Comparison of ENCODE assay signal across 2 cellular contexts in genomic region chr14:62894736-62895135, GRCh38.
TF ChIP-seq lines count a peak whose summit lies in the region.

No MANE protein-coding gene starts in this region.

TF ChIP-seq in SK-N-SH, 30 proteins besides CTCF, POLR2A, EP300 and RAD21 (continued from another document):
- no peak for TF ChIP-seq MEF2A (IDR thresholded peaks at IDR 0.05; ENCODE audit: borderline replicate concordance, low read depth)

TF ChIP-seq in SK-N-SH treated with all-trans-retinoic acid at 6 μM for 48 hours, 23 proteins besides CTCF, POLR2A, EP300 and RAD21 (continued from another document):
- TF ChIP-seq TSHZ2 (CRISPR knock-in tag; IDR thresholded peaks at IDR 0.05) (peak; percentile 76), OSR1 (CRISPR knock-in tag; IDR thresholded peaks at IDR 0.05) (no peak), BACH2 (CRISPR knock-in tag; IDR thresholded peaks at IDR 0.05; ENCODE audit: borderline replicate concordance) (no peak), PATZ1 (CRISPR knock-in tag; IDR thresholded peaks at IDR 0.05; ENCODE audit: borderline replicate concordance) (no peak)
